Comparison of ENCODE assay signal across 16 cellular contexts in genomic region chr15:57566840-57567239, GRCh38. TPM values are rescaled to one million over a fixed set of nuclear protein-coding genes. Genes with fewer than 3 reads are reported as not detected.
DNase-seq lines count a peak whose midpoint lies in the region; ATAC-seq, FAIRE-seq and TF ChIP-seq lines count a peak whose summit lies in the region.
"Had no signal": no experiment of that assay in that cellular context is flagged by ENCODE, and none has a peak within 500 bp of the region (broad histone marks: within the 10 kb centered on the region; RNA-seq: fewer than 3 reads in every experiment).

No MANE protein-coding gene starts in this region.

- H3K9me3 ChIP-seq in small intestine (ENCODE audit: control insufficient read depth, low read depth) (no peaks in the 10 kb centered on the region), esophagus squamous epithelium (no peaks in the 10 kb centered on the region)
- H3K9me3 ChIP-seq: BLaER1 had no signal

- ATAC-seq in left ventricle myocardium superior (peak; percentile 75), WTC11 (no peak)
- ATAC-seq: naive thymus-derived CD4-positive, alpha-beta T cell had no signal

- no peak for FAIRE-seq in small intestine (lab: Jason Lieb, UNC)

- CTCF ChIA-PET in WTC11 (lab: Charles Lee), result interaction anchor here (1.3 kb wide), 1 partner anchor 53 kb away, joined by 3 read pairs; no protein-coding TSS in a partner anchor

- H3K9me3 Mint-ChIP-seq in WTC11, result 0 out of 2 replicates have a peak, but pooled peaks cover 3% of the 10 kb centered on the region

- H3K4me1 ChIP-seq in small intestine (ENCODE audit: control insufficient read depth in 2 of 2, insufficient read depth in 1 of 2, low read depth in 1 of 2, low read length in 1 of 2) (no peaks in the 10 kb centered on the region), esophagus squamous epithelium (peaks cover 0 to 7% (median 0%) of the 10 kb centered on the region in 3 donors)

- TF ChIP-seq POLR2A in esophagus squamous epithelium (IDR thresholded peaks at IDR 0.05), result no peak

- DNase-seq in HT-29 (ENCODE audit: low spot score), result peak; percentile 29
- DNase-seq in left ventricle myocardium superior, result peak; percentile 64
- DNase-seq in small intestine, result peak; percentile 57
- DNase-seq in AG20443 (ENCODE audit: low spot score), result no peak
- no peak for DNase-seq in esophagus squamous epithelium (lab: John Stamatoyannopoulos, UW)
- DNase-seq in WTC11 (ENCODE audit: low spot score), result no peak
- no peak for DNase-seq in cerebellar cortex (ENCODE audit: low spot score)
- DNase-seq: activated CD8-positive, alpha-beta memory T cell treated with anti-CD3 and anti-CD28 coated beads for 24 hours; head of caudate nucleus; kidney glomerular epithelial cell; naive thymus-derived CD4-positive, alpha-beta T cell; NCI-H1694; NCI-H446 treated with DMSO at 0.1 percent for 48 hours; PC-9 had no signal

- H3K27ac Mint-ChIP-seq in WTC11, result no peak overlapping the region

- H3K27me3 ChIP-seq in small intestine (ENCODE audit: control insufficient read depth in 2 of 2, insufficient read depth in 2 of 2, low read length in 2 of 2) (peaks cover 0 to 4% of the 10 kb centered on the region in 2 donors), esophagus squamous epithelium (no peaks in the 10 kb centered on the region)
- H3K27me3 ChIP-seq: BLaER1 had no signal

- WGBS in small intestine, 3 donors, result 12 to 45% (median 21%) methylated on average over 4 of the region's 4 CpGs
- 31 to 37% methylated on average over 4 of the region's 4 CpGs for whole genome bisulfite sequencing in esophagus squamous epithelium, 2 donors

- H3K36me3 ChIP-seq in small intestine (ENCODE audit: control insufficient read depth in 2 of 2, insufficient read depth in 2 of 2, low read length in 2 of 2) (no peaks in the 10 kb centered on the region), esophagus squamous epithelium (no peaks in the 10 kb centered on the region)
- H3K36me3 ChIP-seq: BLaER1 had no signal

- peak overlapping the region; percentile 47 for H3K27ac ChIP-seq in VCaP
- H3K27ac ChIP-seq in small intestine (ENCODE audit: low read depth in 1 of 2, low read length in 1 of 2), result peak overlapping the region in 1 of 2 donors; percentile 38
- H3K27ac ChIP-seq in esophagus squamous epithelium, result no peak overlapping the region
- H3K27ac ChIP-seq: BLaER1, PC-9 had no signal

- H3K36me3 Mint-ChIP-seq in WTC11, result no peaks in the 10 kb centered on the region

- intact Hi-C loops in left ventricle myocardium superior (cut with micrococcal nuclease) (loop anchor here (10.0 kb wide), 2 partner anchors 48 to 298 kb away; no protein-coding TSS in a partner anchor), esophagus squamous epithelium (cut with DNase I) (no loop called here)

- H3K27me3 Mint-ChIP-seq in WTC11 (ENCODE audit: low read depth), result no peaks in the 10 kb centered on the region

- TF ChIP-seq CTCF in VCaP (conservative IDR thresholded peaks at IDR 0.05) (no peak), esophagus squamous epithelium (IDR thresholded peaks at IDR 0.05) (no peak), WTC11 (IDR thresholded peaks at IDR 0.05) (no peak)

- POLR2A ChIA-PET in WTC11 (lab: Charles Lee), result no interaction called here

- H3K4me3 ChIP-seq in small intestine (ENCODE audit: low read depth in 1 of 2, low read length in 2 of 2) (no peak overlapping the region), esophagus squamous epithelium (no peak overlapping the region)
- H3K4me3 ChIP-seq: BLaER1, PC-9 had no signal

- peaks cover 18% of the 10 kb centered on the region for H3K4me1 Mint-ChIP-seq in WTC11

- no peak overlapping the region for H3K4me3 Mint-ChIP-seq in WTC11

TF ChIP-seq in WTC11, 78 proteins besides CTCF, POLR2A, EP300 and RAD21:
- TF ChIP-seq CBFB (CRISPR knock-in tag; IDR thresholded peaks at IDR 0.05; ENCODE audit: low read depth) (no peak), SOX15 (CRISPR knock-in tag; IDR thresholded peaks at IDR 0.05) (no peak), NFATC4 (CRISPR knock-in tag; IDR thresholded peaks at IDR 0.05) (no peak), FOXJ3 (CRISPR knock-in tag; IDR thresholded peaks at IDR 0.05; ENCODE audit: borderline replicate concordance) (no peak), AFF4 (CRISPR knock-in tag; IDR thresholded peaks at IDR 0.05; ENCODE audit: borderline replicate concordance) (no peak), ZNF396 (CRISPR knock-in tag; IDR thresholded peaks at IDR 0.05; ENCODE audit: borderline replicate concordance) (no peak), HMGXB4 (CRISPR knock-in tag; IDR thresholded peaks at IDR 0.05) (no peak), E2F5 (CRISPR knock-in tag; IDR thresholded peaks at IDR 0.05) (no peak)

RNA-seq across cellular contexts. Expression of gene MYZAP, which starts 24.9 kb away (rescaled TPM):
- 6.5 and 7.7 TPM in 2 replicates for total RNA-seq in HT-29 (2014; rRNA removed; shearing (Covaris generic))
- total RNA-seq in left ventricle myocardium superior (930 TPM), esophagus squamous epithelium (10 to 100 TPM; 21.2 to 36.0 (median 26.5) TPM), WTC11 (2021) (0.60 to 0.73 TPM (median 0.68 TPM) in 3 replicates)
- polyA plus RNA-seq in small intestine, result 10 to 100 TPM; 12.8 to 38.6 (median 31.8) TPM

Comparison
In these comparisons a context has a peak if more than half of its experiments do, and no peak if none do; other contexts are left out.
1. DNase-seq: peak in HT-29 (single experiment), left ventricle myocardium superior (single experiment) and small intestine (single experiment); none in AG20443 (single experiment), esophagus squamous epithelium (single experiment), WTC11 (single experiment) and cerebellar cortex (single experiment).
2. RNA of gene MYZAP, which starts 24.9 kb away (total RNA-seq): 930 TPM in left ventricle myocardium superior (single experiment); 21.2 to 36.0 TPM in esophagus squamous epithelium, 6.5 to 7.7 TPM in HT-29 and 0.60 to 0.73 TPM in WTC11; every median in the first group is over 10 times any median in the second.